ENCODE assay signal across 19 cellular contexts in the genomic region with DNA sequence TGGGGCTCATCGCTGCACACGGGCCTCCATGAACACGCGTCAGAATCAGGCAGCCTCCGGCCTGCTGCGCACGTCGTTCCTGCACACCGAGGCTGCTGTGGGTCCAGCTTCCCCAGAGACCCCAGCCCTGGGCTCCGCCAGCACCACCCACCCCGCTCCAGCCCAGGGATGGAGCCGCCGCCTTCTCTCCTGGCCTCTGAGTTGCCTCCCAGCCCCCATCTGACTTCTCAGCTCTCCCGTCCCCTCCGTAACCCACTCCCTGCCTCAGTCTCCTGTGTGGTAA.
DNase-seq lines count a peak whose midpoint lies in the region; ATAC-seq, FAIRE-seq and TF ChIP-seq lines count a peak whose summit lies in the region.
"Had no signal": no experiment of that assay in that cellular context is flagged by ENCODE, and none has a peak within 500 bp of the region (broad histone marks: within the 10 kb centered on the region; RNA-seq: fewer than 3 reads in every experiment).

No MANE protein-coding gene starts in this region.

- H3K4me1 ChIP-seq in K562 (replicated peaks in 1 of 2; ENCODE audit: control insufficient read depth in 2 of 2, insufficient read depth in 2 of 2, low read length in 2 of 2) (peaks cover 5 to 19% of the 10 kb centered on the region in 2 experiments; a peak in 4 of 5 replicates), neural progenitor cell (no peaks in the 10 kb centered on the region), testis (no peaks in the 10 kb centered on the region), ovary (ENCODE audit: insufficient read depth) (no peaks in the 10 kb centered on the region)
- H3K4me1 ChIP-seq: BE2C had no signal

- H3K27ac Mint-ChIP-seq in neural progenitor cell = peak overlapping the region; percentile 69
- H3K27ac Mint-ChIP-seq: H9, IgD-negative memory B cell had no signal

- DNase-seq in H7 (peak; percentile 26), K562 (ENCODE audit: extremely low read depth in 1 of 4, low spot score in 3 of 4) (no peak), neural progenitor cell (ENCODE audit: low spot score) (no peak), testis (no peak), HK-2 (ENCODE audit: unreplicated experiment) (no peak), NCI-H1694 (lab: John Stamatoyannopoulos, UW) (no peak), ovary (no peak)
- DNase-seq: ACHN; BE2C; C1 segment of cervical spinal cord; CD4-positive, alpha-beta memory T cell; DMS153; DMS79; GDM1; GOT3 had no signal

- H3K36me3 Mint-ChIP-seq in neural progenitor cell = no peaks in the 10 kb centered on the region
- H3K36me3 Mint-ChIP-seq: CD4-positive, alpha-beta memory T cell; IgD-negative memory B cell had no signal

- H3K4me3 ChIP-seq in H7 (ENCODE audit: insufficient read depth, low read depth, low read length) = no peak overlapping the region
- H3K4me3 ChIP-seq in K562 = no peak overlapping the region
- no peak overlapping the region for H3K4me3 ChIP-seq in neural progenitor cell
- H3K4me3 ChIP-seq in testis = peak overlapping the region; percentile 48 to 49
- no peak overlapping the region for H3K4me3 ChIP-seq in ovary

- FAIRE-seq in K562 (lab: Jason Lieb, UNC) = no peak
- FAIRE-seq: A204.1, HepG2 had no signal

- H3K9ac ChIP-seq in K562 (ENCODE audit: insufficient read depth in 1 of 2, low read depth in 2 of 2, low read length in 2 of 2) = peak overlapping the region in 1 of 2 experiments; percentile 36; a peak in 1 of 4 replicates
- no peak overlapping the region for H3K9ac ChIP-seq in neural progenitor cell

- no peak overlapping the region for H2AFZ ChIP-seq in K562 (ENCODE audit: low read depth, low read length)
- H2AFZ ChIP-seq in neural progenitor cell (replicated peaks) = no peak overlapping the region

- H3K4me1 Mint-ChIP-seq in neural progenitor cell = peaks cover 35% of the 10 kb centered on the region

- in situ Hi-C loops in K562 (cut with MboI) = no loop called here

- no peak for ATAC-seq in K562
- ATAC-seq: HepG2 had no signal

- CTCF ChIA-PET in K562 (lab: Yijun Ruan, JAX; ENCODE audit: low intra/inter-chr PET ratio) = no interaction called here

- BruUV-seq in K562 (replicated peaks; lab: Mats Ljungman, UMichigan) = no TSS peak

- H4K20me1 ChIP-seq in K562 (replicated peaks; ENCODE audit: control insufficient read depth, insufficient read depth, low read length) = no peaks in the 10 kb centered on the region
- no peaks in the 10 kb centered on the region for H4K20me1 ChIP-seq in neural progenitor cell (ENCODE audit: low read depth)

- H3K79me2 ChIP-seq in K562 (ENCODE audit: control insufficient read depth, insufficient read depth, low read length) (no peaks in the 10 kb centered on the region), neural progenitor cell (ENCODE audit: low read depth) (no peaks in the 10 kb centered on the region)

- H3K4me2 ChIP-seq in K562 (ENCODE audit: insufficient read depth, low read length) = no peak overlapping the region
- no peak overlapping the region for H3K4me2 ChIP-seq in neural progenitor cell

- no peak for TF ChIP-seq RAD21 in K562 (CRISPR knock-in tag; conservative IDR thresholded peaks at IDR 0.05 in 1 of 2, IDR thresholded peaks at IDR 0.05 in 1 of 2)

- H3K36me3 ChIP-seq in H7 (replicated peaks; ENCODE audit: control insufficient read depth, insufficient read depth, low read length) (no peaks in the 10 kb centered on the region), K562 (ENCODE audit: control insufficient read depth, insufficient read depth, low read length) (no peaks in the 10 kb centered on the region), neural progenitor cell (no peaks in the 10 kb centered on the region), testis (ENCODE audit: low read depth, missing control alignments) (no peaks in the 10 kb centered on the region), ovary (no peaks in the 10 kb centered on the region)
- H3K36me3 ChIP-seq: BE2C had no signal

- peaks cover 20% of the 10 kb centered on the region for H3K27me3 Mint-ChIP-seq in neural progenitor cell (ENCODE audit: insufficient read depth, low read depth)

- TF ChIP-seq EP300 in K562 (IDR thresholded peaks at IDR 0.05; ENCODE audit: low read length) (no peak), ovary (IDR thresholded peaks at IDR 0.05) (no peak)

- H3K27me3 ChIP-seq in H7 (ENCODE audit: control insufficient read depth, insufficient read depth, low read length) = no peaks in the 10 kb centered on the region; the same call in 1 of the 2 replicates
- H3K27me3 ChIP-seq in K562 (ENCODE audit: control insufficient read depth in 2 of 2, insufficient read depth in 2 of 2, low read length in 2 of 2) = peaks cover 23 to 52% of the 10 kb centered on the region in 2 experiments
- no peaks in the 10 kb centered on the region for H3K27me3 ChIP-seq in neural progenitor cell
- H3K27me3 ChIP-seq in testis = no peaks in the 10 kb centered on the region
- H3K27me3 ChIP-seq in ovary = no peaks in the 10 kb centered on the region
- H3K27me3 ChIP-seq: BE2C had no signal

- H3K27ac ChIP-seq in K562 (ENCODE audit: extremely low read depth, low read depth, low read length) (no peak overlapping the region), neural progenitor cell (no peak overlapping the region), testis (no peak overlapping the region), ovary (no peak overlapping the region)

- intact Hi-C loops in K562 (cut with micrococcal nuclease) (loop anchor here (10.0 kb wide), 3 partner anchors 132 to 342 kb away; no protein-coding TSS in a partner anchor), testis (cut with DNase I; ENCODE audit: low total_unique reads) (no loop called here), ovary (cut with DNase I) (no loop called here)

- no peak overlapping the region for H3K4me3 Mint-ChIP-seq in neural progenitor cell
- H3K4me3 Mint-ChIP-seq: CD4-positive, alpha-beta memory T cell; H9; IgD-negative memory B cell had no signal

- H3K9me3 ChIP-seq in K562 (replicated peaks; ENCODE audit: control insufficient read depth, insufficient read depth, low read depth, low read length) (no peaks in the 10 kb centered on the region), neural progenitor cell (ENCODE audit: low read depth) (peaks cover 2% of the 10 kb centered on the region), testis (no peaks in the 10 kb centered on the region), ovary (no peaks in the 10 kb centered on the region)
- H3K9me3 ChIP-seq: BE2C had no signal

- WGBS in K562 (ENCODE audit: insufficient coverage, low coverage, missing lambda C conversion rate) = 32% methylated on average over 13 of the region's 15 CpGs
- WGBS in testis, 2 donors = 60 to 69% methylated on average over 8 to 12 of the region's 15 CpGs
- WGBS in ovary, 3 donors = 86 to 93% (median 93%) methylated on average over 15 of the region's 15 CpGs

- TF ChIP-seq POLR2A in K562 (conservative IDR thresholded peaks at IDR 0.05) (no peak), testis (IDR thresholded peaks at IDR 0.05) (no peak), ovary (IDR thresholded peaks at IDR 0.05) (no peak)

- H3K9me1 ChIP-seq in K562 (ENCODE audit: control insufficient read depth, insufficient read depth, low read length) = no peaks in the 10 kb centered on the region

- H3F3A ChIP-seq in neural progenitor cell (ENCODE audit: low read depth) = no peaks in the 10 kb centered on the region

- POLR2A ChIA-PET in K562 (lab: Yijun Ruan, JAX) = no interaction called here

- TF ChIP-seq CTCF in K562 (IDR thresholded peaks at IDR 0.05 in 2 of 3, conservative IDR thresholded peaks at IDR 0.05 in 1 of 3; ENCODE audit: insufficient read depth in 2 of 3, low read depth in 1 of 3, low read length in 3 of 3) (no peak), neural progenitor cell (IDR thresholded peaks at IDR 0.05) (no peak), testis (IDR thresholded peaks at IDR 0.05) (no peak), ovary (IDR thresholded peaks at IDR 0.05) (no peak)

- peaks cover under 1% of the 10 kb centered on the region for H3K9me3 Mint-ChIP-seq in neural progenitor cell

TF ChIP-seq in K562, 482 proteins besides CTCF, POLR2A, EP300 and RAD21:
- TF ChIP-seq RBFOX2 (IDR thresholded peaks at IDR 0.05; ENCODE audit: low read depth, low read length) = 0 out of 2 replicates have a peak, but pooled peaks have one; percentile 13
- TF ChIP-seq CEBPZ (IDR thresholded peaks at IDR 0.05; ENCODE audit: borderline replicate concordance, low read depth, low read length) = no peak
- TF ChIP-seq PCBP1 (IDR thresholded peaks at IDR 0.05; ENCODE audit: low read depth, low read length, poor library complexity, severe bottlenecking) = no peak

Comparison
In these comparisons a context has a peak if more than half of its experiments do, and no peak if none do; other contexts are left out.
1. H3K4me3 ChIP-seq: peak in testis (2 of 2); none in H7 (single experiment), K562 (single experiment), neural progenitor cell (single experiment) and ovary (single experiment).